In the genomic region with DNA sequence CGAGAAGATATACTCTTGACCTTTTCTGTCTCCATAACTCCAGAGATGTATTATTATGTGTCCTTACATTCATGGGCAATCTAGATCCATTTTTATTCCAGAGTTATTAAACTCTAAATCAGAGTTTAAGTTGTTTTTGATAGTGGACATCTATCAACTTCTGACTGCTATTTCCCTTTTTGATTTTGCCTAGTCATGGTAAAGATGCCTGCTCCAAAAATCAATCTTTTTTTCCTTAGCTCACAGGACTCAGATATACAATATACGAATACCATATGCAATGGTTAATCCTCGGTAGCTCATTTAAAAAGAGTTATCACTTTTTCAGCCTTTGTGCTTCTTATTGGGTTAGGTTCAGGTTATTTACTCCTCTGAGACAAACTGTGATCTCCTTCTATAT, we compare ENCODE assay signal across 4 cellular contexts.
TF ChIP-seq lines count a peak whose summit lies in the region.

No MANE protein-coding gene starts in this region.

TF ChIP-seq in HepG2, 621 proteins besides CTCF, POLR2A, EP300 and RAD21:
- TF ChIP-seq MAFK (conservative IDR thresholded peaks at IDR 0.05 in 1 of 2, IDR thresholded peaks at IDR 0.05 in 1 of 2; ENCODE audit: low read length in 2 of 2) (0 out of 4 replicates have a peak, but pooled peaks have one; percentile 4 to 10), ZSCAN20 (CRISPR knock-in tag; IDR thresholded peaks at IDR 0.05; ENCODE audit: borderline replicate concordance) (no peak), NFE2L2 (IDR thresholded peaks at IDR 0.05; ENCODE audit: low read length) (peak; percentile 70)

TF ChIP-seq in A549, 52 proteins besides CTCF, POLR2A, EP300 and RAD21:
- TF ChIP-seq RCOR1 (IDR thresholded peaks at IDR 0.05; ENCODE audit: low read depth, low read length) (no peak), HOXA7 (CRISPR knock-in tag; IDR thresholded peaks at IDR 0.05) (no peak), KDM1A (IDR thresholded peaks at IDR 0.05; ENCODE audit: low read depth) (no peak), RARB (CRISPR knock-in tag; IDR thresholded peaks at IDR 0.05) (no peak), MAFK (IDR thresholded peaks at IDR 0.05; ENCODE audit: partially characterized antibody) (peak; percentile 55), HDAC2 (IDR thresholded peaks at IDR 0.05) (no peak), NFE2L2 (conservative IDR thresholded peaks at IDR 0.05; ENCODE audit: low read length) (peak; percentile 55; the same call in 1 of the 2 replicates)
- TF ChIP-seq, protein P1, sequence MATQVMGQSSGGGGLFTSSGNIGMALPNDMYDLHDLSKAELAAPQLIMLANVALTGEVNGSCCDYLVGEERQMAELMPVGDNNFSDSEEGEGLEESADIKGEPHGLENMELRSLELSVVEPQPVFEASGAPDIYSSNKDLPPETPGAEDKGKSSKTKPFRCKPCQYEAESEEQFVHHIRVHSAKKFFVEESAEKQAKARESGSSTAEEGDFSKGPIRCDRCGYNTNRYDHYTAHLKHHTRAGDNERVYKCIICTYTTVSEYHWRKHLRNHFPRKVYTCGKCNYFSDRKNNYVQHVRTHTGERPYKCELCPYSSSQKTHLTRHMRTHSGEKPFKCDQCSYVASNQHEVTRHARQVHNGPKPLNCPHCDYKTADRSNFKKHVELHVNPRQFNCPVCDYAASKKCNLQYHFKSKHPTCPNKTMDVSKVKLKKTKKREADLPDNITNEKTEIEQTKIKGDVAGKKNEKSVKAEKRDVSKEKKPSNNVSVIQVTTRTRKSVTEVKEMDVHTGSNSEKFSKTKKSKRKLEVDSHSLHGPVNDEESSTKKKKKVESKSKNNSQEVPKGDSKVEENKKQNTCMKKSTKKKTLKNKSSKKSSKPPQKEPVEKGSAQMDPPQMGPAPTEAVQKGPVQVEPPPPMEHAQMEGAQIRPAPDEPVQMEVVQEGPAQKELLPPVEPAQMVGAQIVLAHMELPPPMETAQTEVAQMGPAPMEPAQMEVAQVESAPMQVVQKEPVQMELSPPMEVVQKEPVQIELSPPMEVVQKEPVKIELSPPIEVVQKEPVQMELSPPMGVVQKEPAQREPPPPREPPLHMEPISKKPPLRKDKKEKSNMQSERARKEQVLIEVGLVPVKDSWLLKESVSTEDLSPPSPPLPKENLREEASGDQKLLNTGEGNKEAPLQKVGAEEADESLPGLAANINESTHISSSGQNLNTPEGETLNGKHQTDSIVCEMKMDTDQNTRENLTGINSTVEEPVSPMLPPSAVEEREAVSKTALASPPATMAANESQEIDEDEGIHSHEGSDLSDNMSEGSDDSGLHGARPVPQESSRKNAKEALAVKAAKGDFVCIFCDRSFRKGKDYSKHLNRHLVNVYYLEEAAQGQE (IDR thresholded peaks at IDR 0.05) = no peak
- TF ChIP-seq, protein P2, sequence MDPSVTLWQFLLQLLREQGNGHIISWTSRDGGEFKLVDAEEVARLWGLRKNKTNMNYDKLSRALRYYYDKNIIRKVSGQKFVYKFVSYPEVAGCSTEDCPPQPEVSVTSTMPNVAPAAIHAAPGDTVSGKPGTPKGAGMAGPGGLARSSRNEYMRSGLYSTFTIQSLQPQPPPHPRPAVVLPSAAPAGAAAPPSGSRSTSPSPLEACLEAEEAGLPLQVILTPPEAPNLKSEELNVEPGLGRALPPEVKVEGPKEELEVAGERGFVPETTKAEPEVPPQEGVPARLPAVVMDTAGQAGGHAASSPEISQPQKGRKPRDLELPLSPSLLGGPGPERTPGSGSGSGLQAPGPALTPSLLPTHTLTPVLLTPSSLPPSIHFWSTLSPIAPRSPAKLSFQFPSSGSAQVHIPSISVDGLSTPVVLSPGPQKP (IDR thresholded peaks at IDR 0.05; ENCODE audit: low read depth, low read length) = no peak

TF ChIP-seq in IMR-90, 13 proteins besides CTCF, POLR2A, EP300 and RAD21:
- peak; percentile 70 for TF ChIP-seq NFE2L2 (IDR thresholded peaks at IDR 0.05; ENCODE audit: low read depth, low read length)
- no peak for TF ChIP-seq MAZ (IDR thresholded peaks at IDR 0.05; ENCODE audit: borderline replicate concordance, low read depth, low read length)

TF ChIP-seq in K562, 482 proteins besides CTCF, POLR2A, EP300 and RAD21 (continues in another document):
- TF ChIP-seq FOS (IDR thresholded peaks at IDR 0.05; ENCODE audit: extremely low read depth, insufficient read length) (no peak), ZNF551 (CRISPR knock-in tag; IDR thresholded peaks at IDR 0.05) (no peak), MCM2 (IDR thresholded peaks at IDR 0.05; ENCODE audit: low read depth) (no peak), STAG1 (CRISPR knock-in tag; IDR thresholded peaks at IDR 0.05; ENCODE audit: borderline replicate concordance) (no peak), NFE2 (IDR thresholded peaks at IDR 0.05; ENCODE audit: low read depth) (peak; percentile 41; the same call in 1 of the 2 replicates), RBFOX2 (IDR thresholded peaks at IDR 0.05; ENCODE audit: low read depth, low read length) (no peak), MAFG (tag; conservative IDR thresholded peaks at IDR 0.05) (peak; percentile 39; the same call in 1 of the 2 replicates), ZNF133 (CRISPR knock-in tag; IDR thresholded peaks at IDR 0.05) (no peak), ZNF707 (CRISPR knock-in tag; conservative IDR thresholded peaks at IDR 0.05) (no peak)
- TF ChIP-seq, protein P3, sequence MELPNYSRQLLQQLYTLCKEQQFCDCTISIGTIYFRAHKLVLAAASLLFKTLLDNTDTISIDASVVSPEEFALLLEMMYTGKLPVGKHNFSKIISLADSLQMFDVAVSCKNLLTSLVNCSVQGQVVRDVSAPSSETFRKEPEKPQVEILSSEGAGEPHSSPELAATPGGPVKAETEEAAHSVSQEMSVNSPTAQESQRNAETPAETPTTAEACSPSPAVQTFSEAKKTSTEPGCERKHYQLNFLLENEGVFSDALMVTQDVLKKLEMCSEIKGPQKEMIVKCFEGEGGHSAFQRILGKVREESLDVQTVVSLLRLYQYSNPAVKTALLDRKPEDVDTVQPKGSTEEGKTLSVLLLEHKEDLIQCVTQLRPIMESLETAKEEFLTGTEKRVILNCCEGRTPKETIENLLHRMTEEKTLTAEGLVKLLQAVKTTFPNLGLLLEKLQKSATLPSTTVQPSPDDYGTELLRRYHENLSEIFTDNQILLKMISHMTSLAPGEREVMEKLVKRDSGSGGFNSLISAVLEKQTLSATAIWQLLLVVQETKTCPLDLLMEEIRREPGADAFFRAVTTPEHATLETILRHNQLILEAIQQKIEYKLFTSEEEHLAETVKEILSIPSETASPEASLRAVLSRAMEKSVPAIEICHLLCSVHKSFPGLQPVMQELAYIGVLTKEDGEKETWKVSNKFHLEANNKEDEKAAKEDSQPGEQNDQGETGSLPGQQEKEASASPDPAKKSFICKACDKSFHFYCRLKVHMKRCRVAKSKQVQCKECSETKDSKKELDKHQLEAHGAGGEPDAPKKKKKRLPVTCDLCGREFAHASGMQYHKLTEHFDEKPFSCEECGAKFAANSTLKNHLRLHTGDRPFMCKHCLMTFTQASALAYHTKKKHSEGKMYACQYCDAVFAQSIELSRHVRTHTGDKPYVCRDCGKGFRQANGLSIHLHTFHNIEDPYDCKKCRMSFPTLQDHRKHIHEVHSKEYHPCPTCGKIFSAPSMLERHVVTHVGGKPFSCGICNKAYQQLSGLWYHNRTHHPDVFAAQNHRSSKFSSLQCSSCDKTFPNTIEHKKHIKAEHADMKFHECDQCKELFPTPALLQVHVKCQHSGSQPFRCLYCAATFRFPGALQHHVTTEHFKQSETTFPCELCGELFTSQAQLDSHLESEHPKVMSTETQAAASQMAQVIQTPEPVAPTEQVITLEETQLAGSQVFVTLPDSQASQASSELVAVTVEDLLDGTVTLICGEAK (IDR thresholded peaks at IDR 0.05) = no peak
- TF ChIP-seq, protein P3 (CRISPR knock-in tag; IDR thresholded peaks at IDR 0.05) = no peak
- TF ChIP-seq, protein P4, sequence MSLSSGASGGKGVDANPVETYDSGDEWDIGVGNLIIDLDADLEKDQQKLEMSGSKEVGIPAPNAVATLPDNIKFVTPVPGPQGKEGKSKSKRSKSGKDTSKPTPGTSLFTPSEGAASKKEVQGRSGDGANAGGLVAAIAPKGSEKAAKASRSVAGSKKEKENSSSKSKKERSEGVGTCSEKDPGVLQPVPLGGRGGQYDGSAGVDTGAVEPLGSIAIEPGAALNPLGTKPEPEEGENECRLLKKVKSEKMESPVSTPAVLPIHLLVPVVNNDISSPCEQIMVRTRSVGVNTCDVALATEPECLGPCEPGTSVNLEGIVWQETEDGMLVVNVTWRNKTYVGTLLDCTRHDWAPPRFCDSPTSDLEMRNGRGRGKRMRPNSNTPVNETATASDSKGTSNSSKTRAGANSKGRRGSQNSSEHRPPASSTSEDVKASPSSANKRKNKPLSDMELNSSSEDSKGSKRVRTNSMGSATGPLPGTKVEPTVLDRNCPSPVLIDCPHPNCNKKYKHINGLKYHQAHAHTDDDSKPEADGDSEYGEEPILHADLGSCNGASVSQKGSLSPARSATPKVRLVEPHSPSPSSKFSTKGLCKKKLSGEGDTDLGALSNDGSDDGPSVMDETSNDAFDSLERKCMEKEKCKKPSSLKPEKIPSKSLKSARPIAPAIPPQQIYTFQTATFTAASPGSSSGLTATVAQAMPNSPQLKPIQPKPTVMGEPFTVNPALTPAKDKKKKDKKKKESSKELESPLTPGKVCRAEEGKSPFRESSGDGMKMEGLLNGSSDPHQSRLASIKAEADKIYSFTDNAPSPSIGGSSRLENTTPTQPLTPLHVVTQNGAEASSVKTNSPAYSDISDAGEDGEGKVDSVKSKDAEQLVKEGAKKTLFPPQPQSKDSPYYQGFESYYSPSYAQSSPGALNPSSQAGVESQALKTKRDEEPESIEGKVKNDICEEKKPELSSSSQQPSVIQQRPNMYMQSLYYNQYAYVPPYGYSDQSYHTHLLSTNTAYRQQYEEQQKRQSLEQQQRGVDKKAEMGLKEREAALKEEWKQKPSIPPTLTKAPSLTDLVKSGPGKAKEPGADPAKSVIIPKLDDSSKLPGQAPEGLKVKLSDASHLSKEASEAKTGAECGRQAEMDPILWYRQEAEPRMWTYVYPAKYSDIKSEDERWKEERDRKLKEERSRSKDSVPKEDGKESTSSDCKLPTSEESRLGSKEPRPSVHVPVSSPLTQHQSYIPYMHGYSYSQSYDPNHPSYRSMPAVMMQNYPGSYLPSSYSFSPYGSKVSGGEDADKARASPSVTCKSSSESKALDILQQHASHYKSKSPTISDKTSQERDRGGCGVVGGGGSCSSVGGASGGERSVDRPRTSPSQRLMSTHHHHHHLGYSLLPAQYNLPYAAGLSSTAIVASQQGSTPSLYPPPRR (CRISPR knock-in tag; IDR thresholded peaks at IDR 0.05; ENCODE audit: borderline replicate concordance) = no peak
- TF ChIP-seq, protein P5, sequence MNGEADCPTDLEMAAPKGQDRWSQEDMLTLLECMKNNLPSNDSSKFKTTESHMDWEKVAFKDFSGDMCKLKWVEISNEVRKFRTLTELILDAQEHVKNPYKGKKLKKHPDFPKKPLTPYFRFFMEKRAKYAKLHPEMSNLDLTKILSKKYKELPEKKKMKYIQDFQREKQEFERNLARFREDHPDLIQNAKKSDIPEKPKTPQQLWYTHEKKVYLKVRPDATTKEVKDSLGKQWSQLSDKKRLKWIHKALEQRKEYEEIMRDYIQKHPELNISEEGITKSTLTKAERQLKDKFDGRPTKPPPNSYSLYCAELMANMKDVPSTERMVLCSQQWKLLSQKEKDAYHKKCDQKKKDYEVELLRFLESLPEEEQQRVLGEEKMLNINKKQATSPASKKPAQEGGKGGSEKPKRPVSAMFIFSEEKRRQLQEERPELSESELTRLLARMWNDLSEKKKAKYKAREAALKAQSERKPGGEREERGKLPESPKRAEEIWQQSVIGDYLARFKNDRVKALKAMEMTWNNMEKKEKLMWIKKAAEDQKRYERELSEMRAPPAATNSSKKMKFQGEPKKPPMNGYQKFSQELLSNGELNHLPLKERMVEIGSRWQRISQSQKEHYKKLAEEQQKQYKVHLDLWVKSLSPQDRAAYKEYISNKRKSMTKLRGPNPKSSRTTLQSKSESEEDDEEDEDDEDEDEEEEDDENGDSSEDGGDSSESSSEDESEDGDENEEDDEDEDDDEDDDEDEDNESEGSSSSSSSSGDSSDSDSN (IDR thresholded peaks at IDR 0.05; ENCODE audit: borderline replicate concordance in 1 of 2, low read depth in 2 of 2, low read length in 2 of 2) = no peak
